10 cellular contexts compared by ENCODE assay signal in the genomic region with DNA sequence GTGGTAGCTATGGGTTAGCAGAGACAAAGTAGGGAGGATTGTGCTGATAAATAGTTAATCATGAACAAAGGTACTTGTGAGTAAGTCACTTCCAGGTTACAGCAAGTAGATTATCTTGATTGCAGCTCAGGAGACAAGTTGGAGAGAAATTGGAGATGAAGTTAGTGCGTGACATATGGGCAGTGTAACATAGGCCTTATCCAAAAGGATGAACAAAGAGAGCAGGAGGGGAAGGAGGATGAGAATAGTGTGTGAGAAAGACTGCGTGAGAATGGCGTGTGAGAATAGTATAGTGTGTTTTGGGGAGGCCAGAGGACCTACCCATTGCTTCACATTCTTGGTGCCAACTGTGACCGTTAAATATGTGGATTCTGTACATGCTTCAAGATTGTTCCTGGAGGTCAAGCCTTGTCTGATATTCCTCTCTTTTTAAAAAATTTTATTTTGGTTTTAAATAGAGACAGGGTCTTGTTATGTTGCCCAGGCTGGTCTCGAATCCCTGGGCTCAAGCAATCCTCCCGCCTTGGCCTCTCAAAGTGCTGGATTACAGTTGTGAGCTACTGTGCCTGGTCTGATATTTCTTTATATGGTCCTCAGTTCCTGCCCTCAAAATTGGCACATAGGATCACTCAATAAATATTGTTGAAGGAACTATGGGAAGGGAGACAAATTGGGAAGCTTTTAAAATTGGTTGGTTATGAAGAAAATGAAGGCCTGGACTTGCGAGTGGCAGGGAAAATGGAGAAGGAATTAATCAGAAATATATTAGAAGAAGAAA. TPM values are rescaled to one million over a fixed set of nuclear protein-coding genes. Genes with fewer than 3 reads are reported as not detected.
DNase-seq lines count a peak whose midpoint lies in the region; ATAC-seq and TF ChIP-seq lines count a peak whose summit lies in the region.
"Had no signal": no experiment of that assay in that cellular context is flagged by ENCODE, and none has a peak within 500 bp of the region (broad histone marks: within the 10 kb centered on the region; RNA-seq: fewer than 3 reads in every experiment).

No MANE protein-coding gene starts in this region.

- intact Hi-C loops in psoas muscle (cut with DNase I) = loop anchor here (5.0 kb wide), 3 partner anchors 36 to 114 kb away; no protein-coding TSS in a partner anchor
- intact Hi-C loops in left colon (cut with DNase I, micrococcal nuclease) = no loop called here

- H3K27ac ChIP-seq in SJSA1 (peak overlapping the region; percentile 86), psoas muscle (peak overlapping the region; percentile 97)

- WGBS in psoas muscle, 3 donors = 82 to 89% (median 84%) methylated on average over 7 of the region's 7 CpGs

- no peaks in the 10 kb centered on the region for H3K27me3 ChIP-seq in SJSA1 (replicated peaks)
- no peaks in the 10 kb centered on the region for H3K27me3 ChIP-seq in psoas muscle (ENCODE audit: insufficient read depth in 3 of 3, low read length in 2 of 3)

- peak; percentile 26 for DNase-seq in EL
- DNase-seq in SJSA1 (ENCODE audit: low read depth in 1 of 2, low spot score in 2 of 2) = no peak
- DNase-seq in fibroblast of villous mesenchyme (ENCODE audit: low read depth) = no peak
- DNase-seq in psoas muscle = no peak
- DNase-seq in left colon = no peak
- no peak for DNase-seq in stimulated activated CD8-positive, alpha-beta memory T cell treated with anti-CD3 and anti-CD28 coated beads, Interleukin-4, amount 100 ng/mL, for 48 hours
- DNase-seq: activated CD8-positive, alpha-beta memory T cell treated with anti-CD3 and anti-CD28 coated beads, Interleukin-2, amount 50 U/mL, for 48 hours; effector memory CD4-positive, alpha-beta T cell had no signal

- H3K9me3 ChIP-seq in SJSA1 (replicated peaks) = no peaks in the 10 kb centered on the region
- no peaks in the 10 kb centered on the region for H3K9me3 ChIP-seq in psoas muscle

- peaks cover 71% of the 10 kb centered on the region for H3K36me3 ChIP-seq in SJSA1
- no peaks in the 10 kb centered on the region for H3K36me3 ChIP-seq in psoas muscle (ENCODE audit: insufficient read depth in 1 of 2, low read depth in 1 of 2)

- TF ChIP-seq CTCF in fibroblast of villous mesenchyme (IDR thresholded peaks at IDR 0.05; ENCODE audit: insufficient read depth, low read depth, low read length) (no peak), psoas muscle (IDR thresholded peaks at IDR 0.05) (no peak)

- peaks cover 54% of the 10 kb centered on the region for H3K4me1 ChIP-seq in SJSA1 (replicated peaks)
- H3K4me1 ChIP-seq in psoas muscle = peaks cover 54% of the 10 kb centered on the region

- H3K4me3 ChIP-seq in SJSA1 (peak overlapping the region; percentile 84; the same call in 1 of the 2 replicates), fibroblast of villous mesenchyme (ENCODE audit: low read depth, low read length) (peak overlapping the region; percentile 100), psoas muscle (peak overlapping the region; percentile 95)

- ATAC-seq in psoas muscle (no peak), left colon (no peak), GM21529 (IDR thresholded peaks at IDR 0.05; ENCODE audit: unreplicated experiment) (no peak), HG02870 (IDR thresholded peaks at IDR 0.05; ENCODE audit: unreplicated experiment) (no peak)

RNA-seq across cellular contexts. Expression of a gene that starts 3.2 kb away (rescaled TPM):
- total RNA-seq in SJSA1 (2014; rRNA removed; shearing (Covaris generic)) = 313 and 378 TPM in 2 replicates
- total RNA-seq in fibroblast of villous mesenchyme (448 and 513 TPM in 2 replicates), psoas muscle (100 to 1,000 TPM in 3 of 4 donors, 10 to 100 TPM in 1; 89.1 to 426 (median 179) TPM), left colon (100 to 1,000 TPM; 122 to 123 TPM)
- polyA plus RNA-seq in psoas muscle = 10 to 100 TPM; 54.5 to 93.2 (median 91.4) TPM

Comparison
In these comparisons a context has a peak if more than half of its experiments do, and no peak if none do; other contexts are left out.
1. intact Hi-C loops: an anchor here in psoas muscle (5.0 kb wide); none called in left colon.